In the genomic region with DNA sequence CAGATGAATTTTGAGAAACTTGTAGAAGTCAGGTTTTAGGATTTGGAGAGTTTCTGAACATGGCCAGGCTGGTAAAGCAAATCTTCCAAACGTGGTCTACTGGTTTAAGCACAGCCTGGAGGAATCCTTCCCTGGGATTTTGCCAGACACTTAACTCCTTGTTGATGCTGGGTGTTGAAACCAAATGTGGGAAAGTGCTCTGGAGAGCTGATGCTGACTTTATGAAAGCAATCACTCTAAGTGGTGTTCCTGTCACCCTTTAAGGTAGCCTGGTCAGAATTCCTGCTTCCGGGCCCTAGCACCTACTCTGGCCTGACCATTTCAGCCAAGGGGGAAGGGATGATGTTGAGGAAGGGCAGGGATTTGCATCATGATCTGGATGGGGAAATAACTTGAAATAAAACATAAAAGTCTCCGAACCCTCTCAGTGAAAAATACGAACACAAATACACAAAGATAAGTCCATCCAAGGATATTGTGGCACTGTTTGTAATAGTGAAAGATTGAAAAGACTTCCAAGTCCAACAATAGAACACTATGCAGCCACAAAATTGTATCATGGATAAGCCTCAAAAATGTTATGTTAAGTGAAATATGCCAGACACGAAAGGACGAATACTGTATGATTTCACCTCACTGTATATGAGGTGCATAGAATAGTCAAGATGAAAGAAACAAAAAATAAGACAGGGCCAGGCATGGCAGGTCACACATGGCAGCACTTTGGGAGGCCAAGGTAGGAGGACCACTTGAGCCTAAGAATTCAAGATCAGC, we compare ENCODE assay signal across 18 cellular contexts. TPM values are rescaled to one million over a fixed set of nuclear protein-coding genes. Genes with fewer than 3 reads are reported as not detected.
DNase-seq lines count a peak whose midpoint lies in the region; ATAC-seq, FAIRE-seq and TF ChIP-seq lines count a peak whose summit lies in the region.
"Had no signal": no experiment of that assay in that cellular context is flagged by ENCODE, and none has a peak within 500 bp of the region (broad histone marks: within the 10 kb centered on the region; RNA-seq: fewer than 3 reads in every experiment).

No MANE protein-coding gene starts in this region.

- POLR2A ChIA-PET in A549 (lab: Yijun Ruan, JAX), result no interaction called here

- DNase-seq in A549 (ENCODE audit: low read depth in 1 of 2, low spot score in 1 of 2) (no peak), HTR-8/SVneo (ENCODE audit: insufficient read length, low spot score) (peak; percentile 20), cardiac fibroblast (ENCODE audit: low read depth in 2 of 2) (peak; percentile 41 to 80), lung (ENCODE audit: low spot score) (peak; percentile 43), DMS53 (lab: John Stamatoyannopoulos, UW) (no peak), BE2C (no peak), GM03348 (ENCODE audit: low spot score) (no peak), GM10266 (ENCODE audit: extremely low spot score) (no peak)
- DNase-seq: activated CD4-positive, CD25-positive, alpha-beta regulatory T cell; activated naive CD4-positive, alpha-beta T cell treated with Interleukin-2 at 50 U/mL for 16 hours; AML-193; MV-4-11; naive thymus-derived CD8-positive, alpha-beta T cell; NCI-H774; Peyer's patch; right cardiac atrium; stimulated activated CD4-positive, alpha-beta T cell treated with anti-CD3 and anti-CD28 coated beads, Interleukin-4, amount 100 ng/mL, for 1 hour had no signal

- CTCF ChIA-PET in A549 (lab: Yijun Ruan, JAX), result interaction anchor here (0.9 to 2.5 kb wide), 6 partner anchors 8 to 75 kb away, joined by 3 to 13 read pairs (median 5); a partner anchor contains a TSS

- ATAC-seq in A549, result peak in 1 of 2 experiments; percentile 40; a peak in 2 of 6 replicates
- no peak for ATAC-seq in lung (ENCODE audit: insufficient read depth, low FRiP score)
- ATAC-seq: naive thymus-derived CD8-positive, alpha-beta T cell had no signal

- peak overlapping the region; percentile 71 for H3K4me2 ChIP-seq in A549

- no peak for TF ChIP-seq RAD21 in A549 (conservative IDR thresholded peaks at IDR 0.05 in 1 of 2, IDR thresholded peaks at IDR 0.05 in 1 of 2)

- peak overlapping the region; percentile 59 to 82 for H3K27ac ChIP-seq in A549
- peak overlapping the region in 1 of 2 donors; percentile 10 for H3K27ac ChIP-seq in lung (ENCODE audit: low read depth in 1 of 2, low read length in 1 of 2)
- H3K27ac ChIP-seq: tibial nerve had no signal

- TF ChIP-seq EP300 in A549 (IDR thresholded peaks at IDR 0.05), result no peak

- H3K9me3 ChIP-seq in A549 (no peaks in the 10 kb centered on the region), lung (ENCODE audit: control insufficient read depth in 2 of 2, insufficient read depth in 1 of 2, low read length in 1 of 2) (no peaks in the 10 kb centered on the region), BE2C (no peaks in the 10 kb centered on the region)
- H3K9me3 ChIP-seq: Peyer's patch, tibial nerve had no signal

- H3K36me3 ChIP-seq in lung (ENCODE audit: control insufficient read depth in 2 of 2, insufficient read depth in 2 of 2, low read length in 2 of 2) (no peaks in the 10 kb centered on the region), BE2C (no peaks in the 10 kb centered on the region)
- H3K36me3 ChIP-seq: Peyer's patch, tibial nerve had no signal

- WGBS in A549 (ENCODE audit: missing lambda C conversion rate), result 88% methylated on average over 6 of the region's 6 CpGs
- WGBS in lung, 2 donors, result 75 to 92% methylated on average over 6 of the region's 6 CpGs

- TF ChIP-seq CTCF in A549 (IDR thresholded peaks at IDR 0.05), result no peak
- no peak for TF ChIP-seq CTCF in cardiac fibroblast (IDR thresholded peaks at IDR 0.05; ENCODE audit: low read depth, low read length)
- no peak for TF ChIP-seq CTCF in lung (IDR thresholded peaks at IDR 0.05; ENCODE audit: control extremely low read depth, extremely low read depth)
- no peak for TF ChIP-seq CTCF in BE2C (IDR thresholded peaks at IDR 0.05; ENCODE audit: low read depth, low read length)
- TF ChIP-seq CTCF in GM10266 (IDR thresholded peaks at IDR 0.05; ENCODE audit: control insufficient read depth, insufficient read depth, low read depth, missing control alignments), result no peak

- H3K4me3 ChIP-seq in A549 (no peak overlapping the region), cardiac fibroblast (replicated peaks in 1 of 2; ENCODE audit: low read depth in 2 of 2, low read length in 2 of 2) (no peak overlapping the region), lung (no peak overlapping the region), BE2C (ENCODE audit: low read depth, low read length) (no peak overlapping the region)
- H3K4me3 ChIP-seq: Peyer's patch, tibial nerve had no signal

- peaks cover 18% of the 10 kb centered on the region for H3K4me1 ChIP-seq in A549
- no peaks in the 10 kb centered on the region for H3K4me1 ChIP-seq in lung (ENCODE audit: control insufficient read depth in 2 of 2, insufficient read depth in 2 of 2, low read length in 2 of 2)
- no peaks in the 10 kb centered on the region for H3K4me1 ChIP-seq in BE2C

- FAIRE-seq in A549 (lab: Jason Lieb, UNC) (no peak), HTR-8/SVneo (lab: Jason Lieb, UNC) (no peak)

- no peak for TF ChIP-seq POLR2A in A549 (IDR thresholded peaks at IDR 0.05; ENCODE audit: low read length)

- H3K27me3 ChIP-seq in lung (ENCODE audit: control insufficient read depth, insufficient read depth), result no peaks in the 10 kb centered on the region
- H3K27me3 ChIP-seq in BE2C, result no peaks in the 10 kb centered on the region
- H3K27me3 ChIP-seq: Peyer's patch, tibial nerve had no signal

TF ChIP-seq in A549, 52 proteins besides CTCF, POLR2A, EP300 and RAD21:
- no peak for TF ChIP-seq RNF2 (IDR thresholded peaks at IDR 0.05; ENCODE audit: borderline replicate concordance, low read depth)
- TF ChIP-seq, protein P1, sequence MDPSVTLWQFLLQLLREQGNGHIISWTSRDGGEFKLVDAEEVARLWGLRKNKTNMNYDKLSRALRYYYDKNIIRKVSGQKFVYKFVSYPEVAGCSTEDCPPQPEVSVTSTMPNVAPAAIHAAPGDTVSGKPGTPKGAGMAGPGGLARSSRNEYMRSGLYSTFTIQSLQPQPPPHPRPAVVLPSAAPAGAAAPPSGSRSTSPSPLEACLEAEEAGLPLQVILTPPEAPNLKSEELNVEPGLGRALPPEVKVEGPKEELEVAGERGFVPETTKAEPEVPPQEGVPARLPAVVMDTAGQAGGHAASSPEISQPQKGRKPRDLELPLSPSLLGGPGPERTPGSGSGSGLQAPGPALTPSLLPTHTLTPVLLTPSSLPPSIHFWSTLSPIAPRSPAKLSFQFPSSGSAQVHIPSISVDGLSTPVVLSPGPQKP (IDR thresholded peaks at IDR 0.05; ENCODE audit: low read depth, low read length), result no peak
- TF ChIP-seq MAZ (IDR thresholded peaks at IDR 0.05; ENCODE audit: borderline replicate concordance, low read depth, low read length), result no peak
- TF ChIP-seq FOSB (CRISPR knock-in tag; IDR thresholded peaks at IDR 0.05), result no peak
- TF ChIP-seq KDM5A (IDR thresholded peaks at IDR 0.05), result no peak
- TF ChIP-seq HOXB13 (CRISPR knock-in tag; IDR thresholded peaks at IDR 0.05; ENCODE audit: low read depth), result no peak
- TF ChIP-seq ESRRA (IDR thresholded peaks at IDR 0.05; ENCODE audit: borderline replicate concordance, low read length), result no peak
- no peak for TF ChIP-seq POLR2AphosphoS2 (conservative IDR thresholded peaks at IDR 0.05; ENCODE audit: low read length)
- TF ChIP-seq, protein P2, sequence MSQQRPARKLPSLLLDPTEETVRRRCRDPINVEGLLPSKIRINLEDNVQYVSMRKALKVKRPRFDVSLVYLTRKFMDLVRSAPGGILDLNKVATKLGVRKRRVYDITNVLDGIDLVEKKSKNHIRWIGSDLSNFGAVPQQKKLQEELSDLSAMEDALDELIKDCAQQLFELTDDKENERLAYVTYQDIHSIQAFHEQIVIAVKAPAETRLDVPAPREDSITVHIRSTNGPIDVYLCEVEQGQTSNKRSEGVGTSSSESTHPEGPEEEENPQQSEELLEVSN (IDR thresholded peaks at IDR 0.05; ENCODE audit: borderline replicate concordance, low read depth), result no peak
- TF ChIP-seq HOXA7 (CRISPR knock-in tag; IDR thresholded peaks at IDR 0.05), result no peak
- no peak for TF ChIP-seq RCOR1 (IDR thresholded peaks at IDR 0.05; ENCODE audit: low read depth, low read length)
- TF ChIP-seq ZSCAN20 (CRISPR knock-in tag; IDR thresholded peaks at IDR 0.05), result no peak
- TF ChIP-seq KDM1A (IDR thresholded peaks at IDR 0.05; ENCODE audit: low read depth), result no peak
- TF ChIP-seq PHF8 (IDR thresholded peaks at IDR 0.05; ENCODE audit: borderline replicate concordance, low read depth), result no peak
- TF ChIP-seq CHD4 (IDR thresholded peaks at IDR 0.05; ENCODE audit: borderline replicate concordance), result no peak
- no peak for TF ChIP-seq ZC3H11A (IDR thresholded peaks at IDR 0.05)
- no peak for TF ChIP-seq FOSL2 (IDR thresholded peaks at IDR 0.05)
- TF ChIP-seq FOSL2 (CRISPR knock-in tag; IDR thresholded peaks at IDR 0.05), result no peak
- TF ChIP-seq NPAS2 (CRISPR knock-in tag; IDR thresholded peaks at IDR 0.05; ENCODE audit: borderline replicate concordance), result no peak
- TF ChIP-seq CBX2 (IDR thresholded peaks at IDR 0.05; ENCODE audit: borderline replicate concordance, low read depth), result no peak
- TF ChIP-seq, protein P3, sequence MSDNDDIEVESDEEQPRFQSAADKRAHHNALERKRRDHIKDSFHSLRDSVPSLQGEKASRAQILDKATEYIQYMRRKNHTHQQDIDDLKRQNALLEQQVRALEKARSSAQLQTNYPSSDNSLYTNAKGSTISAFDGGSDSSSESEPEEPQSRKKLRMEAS (IDR thresholded peaks at IDR 0.05), result no peak

RNA-seq across cellular contexts. Expression of a gene that starts 57.7 kb away (rescaled TPM):
- polyA plus RNA-seq in A549 (2011; rRNA removed), result 0.30 and 0.35 TPM in 2 replicates
- 0.15 and 0.23 TPM in 2 replicates for polyA plus RNA-seq in A549 (2012; cell fraction: cytosol; rRNA removed)
- polyA plus RNA-seq in A549 (2012; cell fraction: nucleus; rRNA removed), result 0.47 and 0.60 TPM in 2 replicates
- polyA plus RNA-seq in A549 (2017; fragmentation: RNase III; extraction: RNeasy Plus Mini Kit Qiagen cat#74134 plus additional on column Dnase treatment), result 0.20 to 0.30 TPM (median 0.28 TPM) in 3 replicates
- polyA minus RNA-seq in A549 (2011; rRNA and poly(A)+ RNA removed), result 0.39 and 0.41 TPM in 2 replicates
- under 1 TPM in 1 of 2 donors, not detected in 1; 0.06 TPM for total RNA-seq in lung
- under 1 TPM; 0.03 to 0.06 TPM for polyA plus RNA-seq in lung
- polyA plus RNA-seq in BE2C (2012; ENCODE audit: insufficient read depth, insufficient read length, low read depth), result 0.11 TPM
- total RNA-seq: naive thymus-derived CD8-positive, alpha-beta T cell; Peyer's patch had no signal
- polyA plus RNA-seq: naive thymus-derived CD8-positive, alpha-beta T cell had no signal

Comparison
In these comparisons a context has a peak if more than half of its experiments do, and no peak if none do; other contexts are left out.
1. DNase-seq: peak in HTR-8/SVneo (single experiment), cardiac fibroblast (2 of 2) and lung (single experiment); none in A549 (0 of 2), DMS53 (single experiment), BE2C (single experiment), GM03348 (single experiment) and GM10266 (single experiment).